9 cellular contexts compared by ENCODE assay signal in genomic region chr9:127796899-127797370, GRCh38. TPM values are rescaled to one million over a fixed set of nuclear protein-coding genes. Genes with fewer than 3 reads are reported as not detected.
DNase-seq lines count a peak whose midpoint lies in the region; ATAC-seq, FAIRE-seq and TF ChIP-seq lines count a peak whose summit lies in the region.
"Had no signal": no experiment of that assay in that cellular context is flagged by ENCODE, and none has a peak within 500 bp of the region (broad histone marks: within the 10 kb centered on the region; RNA-seq: fewer than 3 reads in every experiment).

No MANE protein-coding gene starts in this region.

- no peak for TF ChIP-seq CTCF in adrenal gland (IDR thresholded peaks at IDR 0.05)

- no peak overlapping the region for H2BK15ac ChIP-seq in neuronal stem cell (ENCODE audit: low read length)

- no peak overlapping the region for H2AK5ac ChIP-seq in neuronal stem cell (ENCODE audit: low read depth, low read length)

- no peaks in the 10 kb centered on the region for H3K79me1 ChIP-seq in neuronal stem cell (ENCODE audit: low read depth, low read length)

- no peak overlapping the region for H3K14ac ChIP-seq in neuronal stem cell (ENCODE audit: low read length)

- WGBS in adrenal gland, 4 donors = 52 to 58% (median 54%) methylated on average over 11 of the region's 11 CpGs
- no CpG with 5 or more reads among the region's 11 CpGs for WGBS in neuronal stem cell (ENCODE audit: extremely low coverage in 2 of 2, insufficient read length in 2 of 2, insufficient replicate concordance in 1 of 2), 2 donors

- DNase-seq in ELR (ENCODE audit: low read depth) = peak; percentile 62
- DNase-seq in M059J (ENCODE audit: low read depth) = peak; percentile 90
- peak in 1 of 7 donors; percentile 14 for DNase-seq in adrenal gland
- DNase-seq in neuronal stem cell (ENCODE audit: low spot score) = no peak
- DNase-seq in effector CD8-positive, alpha-beta T cell (lab: John Stamatoyannopoulos, UW) = no peak
- DNase-seq in H54 (ENCODE audit: insufficient read length, low spot score) = no peak
- no peak for DNase-seq in ecto neural progenitor cell (ENCODE audit: low spot score)

- no peak overlapping the region for H4K91ac ChIP-seq in neuronal stem cell (ENCODE audit: low read depth, low read length, poor library complexity)

- no peak for FAIRE-seq in H54 (lab: Jason Lieb, UNC)

- ATAC-seq in GM21360 (IDR thresholded peaks at IDR 0.05; ENCODE audit: unreplicated experiment) = no peak

- no peak overlapping the region for H4K8ac ChIP-seq in neuronal stem cell (ENCODE audit: low read depth, low read length)

- no peak overlapping the region for H2BK5ac ChIP-seq in neuronal stem cell (ENCODE audit: low read length)

- no peak overlapping the region for H2BK120ac ChIP-seq in neuronal stem cell (ENCODE audit: low read depth, low read length)

- no peaks in the 10 kb centered on the region for H3K27me3 ChIP-seq in adrenal gland
- no peaks in the 10 kb centered on the region for H3K27me3 ChIP-seq in neuronal stem cell (ENCODE audit: control insufficient read depth in 3 of 3, insufficient read depth in 3 of 3, low read depth in 1 of 3, low read length in 3 of 3)

- H3K4me3 ChIP-seq in adrenal gland = no peak overlapping the region
- no peak overlapping the region for H3K4me3 ChIP-seq in neuronal stem cell (ENCODE audit: low read length in 2 of 2)
- H3K4me3 ChIP-seq: thoracic aorta had no signal

- H3K18ac ChIP-seq in neuronal stem cell (ENCODE audit: low read length) = peak overlapping the region; percentile 67

- H3K4me2 ChIP-seq in neuronal stem cell (ENCODE audit: insufficient read depth, low read length, poor library complexity, severe bottlenecking) = no peak overlapping the region

- H2AFZ ChIP-seq in neuronal stem cell (ENCODE audit: low read length) = no peak overlapping the region

- TF ChIP-seq POLR2A in adrenal gland (IDR thresholded peaks at IDR 0.05) (no peak), H54 (IDR thresholded peaks at IDR 0.05; ENCODE audit: low read depth, low read length) (no peak)

- no peak overlapping the region for H3K9ac ChIP-seq in neuronal stem cell (ENCODE audit: low read depth, low read length, poor library complexity)

- no peak overlapping the region for H2BK12ac ChIP-seq in neuronal stem cell (ENCODE audit: low read length)

- H3K4me1 ChIP-seq in adrenal gland (replicated peaks in 1 of 2) (peaks cover 21 to 53% of the 10 kb centered on the region in 2 donors), neuronal stem cell (ENCODE audit: control insufficient read depth in 2 of 2, insufficient read depth in 1 of 2, low read depth in 1 of 2, low read length in 2 of 2) (peaks cover under 1 to 3% of the 10 kb centered on the region in 2 donors)

- no peaks in the 10 kb centered on the region for H3K9me3 ChIP-seq in adrenal gland (replicated peaks in 1 of 3)
- H3K9me3 ChIP-seq in neuronal stem cell (replicated peaks in 1 of 2; ENCODE audit: control insufficient read depth in 2 of 2, insufficient read depth in 1 of 2, low read depth in 1 of 2, low read length in 2 of 2) = no peaks in the 10 kb centered on the region
- H3K9me3 ChIP-seq: thoracic aorta had no signal

- H3K36me3 ChIP-seq in adrenal gland (replicated peaks in 1 of 2) = peaks cover 0 to 12% of the 10 kb centered on the region in 2 donors
- peaks cover 2 to 19% of the 10 kb centered on the region in 2 donors for H3K36me3 ChIP-seq in neuronal stem cell (replicated peaks in 1 of 2; ENCODE audit: control insufficient read depth in 2 of 2, insufficient read depth in 2 of 2, low read length in 2 of 2)

- intact Hi-C loops in adrenal gland (cut with DNase I) = no loop called here

- no peak overlapping the region for H3K23ac ChIP-seq in neuronal stem cell (ENCODE audit: low read depth, low read length, poor library complexity)

- no peak overlapping the region for H3K4ac ChIP-seq in neuronal stem cell (ENCODE audit: low read length)

- H3K27ac ChIP-seq in adrenal gland = peak overlapping the region; percentile 48 to 81 (median 76)
- H3K27ac ChIP-seq in neuronal stem cell (replicated peaks; ENCODE audit: low read length) = no peak overlapping the region
- H3K27ac ChIP-seq: thoracic aorta had no signal

RNA-seq across cellular contexts. Expression of gene FPGS, which starts 5.7 kb away (rescaled TPM):
- 46.2 and 76.4 TPM in 2 replicates for total RNA-seq in M059J (2014; rRNA removed; shearing (Covaris generic))
- 100 to 1,000 TPM in 5 of 8 donors, 10 to 100 TPM in 3; 58.7 to 359 (median 120) TPM for total RNA-seq in adrenal gland
- polyA plus RNA-seq in adrenal gland = 100 to 1,000 TPM in 2 of 3 donors, 10 to 100 TPM in 1; 59.6 to 176 (median 144) TPM
- polyA plus RNA-seq in neuronal stem cell (2013, experiment 1 of 2) = 30.2 TPM
- 32.1 TPM for polyA plus RNA-seq in neuronal stem cell (2013, experiment 2 of 2)

RNA-seq across cellular contexts. Expression of gene CDK9, which starts 11.1 kb away (rescaled TPM):
- total RNA-seq in M059J (2014; rRNA removed; shearing (Covaris generic)) = 31.8 and 33.2 TPM in 2 replicates
- total RNA-seq in adrenal gland = 100 to 1,000 TPM in 6 of 8 donors, 10 to 100 TPM in 2; 81.8 to 238 (median 117) TPM
- 100 to 1,000 TPM in 2 of 3 donors, 10 to 100 TPM in 1; 64.0 to 202 (median 166) TPM for polyA plus RNA-seq in adrenal gland
- polyA plus RNA-seq in neuronal stem cell (2013, experiment 1 of 2) = 29.1 TPM
- polyA plus RNA-seq in neuronal stem cell (2013, experiment 2 of 2) = 30.0 TPM

RNA-seq across cellular contexts. Expression of gene SH2D3C, which starts 18.5 kb away (rescaled TPM):
- total RNA-seq in M059J (2014; rRNA removed; shearing (Covaris generic)) = 0.12 TPM in 1 of 2 replicates, not detected in the other
- 10 to 100 TPM in 4 of 8 donors, 1 to 10 TPM in 4; 4.4 to 14.2 (median 10.3) TPM for total RNA-seq in adrenal gland
- 10 to 100 TPM in 2 of 3 donors, 1 to 10 TPM in 1; 2.1 to 27.1 (median 19.1) TPM for polyA plus RNA-seq in adrenal gland
- 2.8 TPM for polyA plus RNA-seq in neuronal stem cell (2013, experiment 1 of 2)
- polyA plus RNA-seq in neuronal stem cell (2013, experiment 2 of 2) = 2.5 TPM

RNA-seq across cellular contexts. Expression of gene ENG, which starts 57.5 kb away (rescaled TPM):
- total RNA-seq in M059J (2014; rRNA removed; shearing (Covaris generic)) = 25.9 and 46.1 TPM in 2 replicates
- 100 to 1,000 TPM in 5 of 8 donors, 10 to 100 TPM in 3; 69.2 to 214 (median 123) TPM for total RNA-seq in adrenal gland
- polyA plus RNA-seq in adrenal gland = 100 to 1,000 TPM in 1 of 3 donors, 10 to 100 TPM in 2; 43.2 to 116 (median 96.7) TPM
- polyA plus RNA-seq in neuronal stem cell (2013, experiment 1 of 2) = 0.11 TPM
- polyA plus RNA-seq in neuronal stem cell (2013, experiment 2 of 2) = 0.10 TPM

Comparison
In these comparisons a context has a peak if more than half of its experiments do, and no peak if none do; other contexts are left out.
1. DNase-seq: peak in ELR (single experiment) and M059J (single experiment); none in neuronal stem cell (single experiment), effector CD8-positive, alpha-beta T cell (single experiment), H54 (single experiment) and ecto neural progenitor cell (single experiment).